10 cellular contexts compared by ENCODE assay signal in the genomic region with DNA sequence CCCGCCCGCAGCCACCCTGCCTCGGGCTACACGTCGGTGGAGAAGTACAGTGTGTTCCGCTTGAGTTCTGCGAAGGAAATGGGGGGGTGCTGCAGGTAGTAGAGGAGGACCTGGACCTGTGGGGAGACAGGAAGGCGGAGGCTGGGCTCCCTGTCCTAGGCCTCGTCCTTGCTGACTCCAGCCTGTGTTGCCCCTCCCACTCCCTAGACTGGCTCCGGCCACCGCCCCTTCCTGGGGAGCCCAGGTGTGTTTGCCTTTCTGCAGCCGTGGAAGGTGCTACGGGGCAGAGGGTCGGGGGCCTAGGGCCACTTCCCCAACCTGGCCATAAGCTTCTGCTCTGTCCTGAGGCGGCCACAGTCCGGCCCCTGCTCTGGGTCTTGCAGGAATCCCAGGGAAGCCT. TPM values are rescaled to one million over a fixed set of nuclear protein-coding genes. Genes with fewer than 3 reads are reported as not detected.
DNase-seq lines count a peak whose midpoint lies in the region; ATAC-seq and TF ChIP-seq lines count a peak whose summit lies in the region.
"Had no signal": no experiment of that assay in that cellular context is flagged by ENCODE, and none has a peak within 500 bp of the region (broad histone marks: within the 10 kb centered on the region; RNA-seq: fewer than 3 reads in every experiment).

No MANE protein-coding gene starts in this region.

- BruUV-seq in PC-3 (replicated peaks; lab: Mats Ljungman, UMichigan): no TSS peak

- H3K4me3 ChIP-seq in endodermal cell (ENCODE audit: low read length) (no peak overlapping the region), muscle layer of colon (ENCODE audit: low read depth in 1 of 2, low read length in 2 of 2) (peak overlapping the region in 1 of 2 donors; percentile 38), transverse colon (no peak overlapping the region), PC-3 (ENCODE audit: low read length) (no peak overlapping the region)

- DNase-seq in activated T-cell treated with anti-CD3 and anti-CD28 coated beads, Interleukin-2, amount 50 U/mL, for 24 hours: no peak
- no peak for DNase-seq in activated T-cell treated with anti-CD3 and anti-CD28 coated beads, Interleukin-2, amount 50 U/mL, for 48 hours
- DNase-seq in endodermal cell: no peak
- DNase-seq in transverse colon: peak; percentile 59
- no peak for DNase-seq in activated CD4-positive, alpha-beta T cell treated with anti-CD3 and anti-CD28 coated beads, Interleukin-2, amount 10 ng/mL, durations not matched to agents 7 days and 5 days
- no peak for DNase-seq in PC-3
- DNase-seq in activated CD8-positive, alpha-beta memory T cell treated with anti-CD3 and anti-CD28 coated beads for 24 hours: no peak
- DNase-seq: KG1 had no signal

- intact Hi-C loops in transverse colon (cut with DNase I; ENCODE audit: low total_unique reads): no loop called here
- intact Hi-C loops in PC-3 (cut with micrococcal nuclease): no loop called here

- peaks cover 78% of the 10 kb centered on the region for H3K36me3 Mint-ChIP-seq in activated T-cell treated with anti-CD3 and anti-CD28 coated beads, Interleukin-2, amount 50 U/mL, for 24 hours (ENCODE audit: low read depth)
- peaks cover 28% of the 10 kb centered on the region for H3K36me3 Mint-ChIP-seq in endodermal cell (ENCODE audit: low read depth)
- H3K36me3 Mint-ChIP-seq in activated CD4-positive, alpha-beta T cell treated with anti-CD3 and anti-CD28 coated beads, Interleukin-2, amount 10 ng/mL, durations not matched to agents 7 days and 5 days (ENCODE audit: low read depth): peaks cover 22% of the 10 kb centered on the region

- peaks cover 10% of the 10 kb centered on the region for H3K4me1 Mint-ChIP-seq in activated T-cell treated with anti-CD3 and anti-CD28 coated beads, Interleukin-2, amount 50 U/mL, for 24 hours (ENCODE audit: low read depth)
- H3K4me1 Mint-ChIP-seq in endodermal cell: no peaks in the 10 kb centered on the region
- H3K4me1 Mint-ChIP-seq in activated CD4-positive, alpha-beta T cell treated with anti-CD3 and anti-CD28 coated beads, Interleukin-2, amount 10 ng/mL, durations not matched to agents 7 days and 5 days: peaks cover 11% of the 10 kb centered on the region

- no peak for ATAC-seq in PC-3

- H3K4me2 ChIP-seq in PC-3 (ENCODE audit: low read length): no peak overlapping the region

- no peak overlapping the region for H3K4me3 Mint-ChIP-seq in activated T-cell treated with anti-CD3 and anti-CD28 coated beads, Interleukin-2, amount 50 U/mL, for 24 hours
- H3K4me3 Mint-ChIP-seq in endodermal cell: no peak overlapping the region
- no peak overlapping the region for H3K4me3 Mint-ChIP-seq in activated CD4-positive, alpha-beta T cell treated with anti-CD3 and anti-CD28 coated beads, Interleukin-2, amount 10 ng/mL, durations not matched to agents 7 days and 5 days
- H3K4me3 Mint-ChIP-seq: stimulated activated naive CD8-positive, alpha-beta T cell treated with anti-CD3 and anti-CD28 coated beads, Interleukin-15, Interleukin-2, amounts not matched to agents 100 ng/mL and 50 ng/mL, for 24 hours had no signal

- H3F3A ChIP-seq in PC-3 (ENCODE audit: low read length, unreplicated experiment): no peaks in the 10 kb centered on the region

- no peaks in the 10 kb centered on the region for H3K9me2 ChIP-seq in PC-3 (replicated peaks; ENCODE audit: low read length)

- H3K9me3 Mint-ChIP-seq in activated T-cell treated with anti-CD3 and anti-CD28 coated beads, Interleukin-2, amount 50 U/mL, for 24 hours: no peaks in the 10 kb centered on the region
- H3K9me3 Mint-ChIP-seq in endodermal cell: no peaks in the 10 kb centered on the region
- no peaks in the 10 kb centered on the region for H3K9me3 Mint-ChIP-seq in activated CD4-positive, alpha-beta T cell treated with anti-CD3 and anti-CD28 coated beads, Interleukin-2, amount 10 ng/mL, durations not matched to agents 7 days and 5 days
- H3K9me3 Mint-ChIP-seq: stimulated activated naive CD8-positive, alpha-beta T cell treated with anti-CD3 and anti-CD28 coated beads, Interleukin-15, Interleukin-2, amounts not matched to agents 100 ng/mL and 50 ng/mL, for 24 hours had no signal

- H3K9me3 ChIP-seq in endodermal cell (ENCODE audit: control insufficient read depth, low read length): no peaks in the 10 kb centered on the region
- H3K9me3 ChIP-seq in muscle layer of colon (ENCODE audit: low read length): no peaks in the 10 kb centered on the region
- no peaks in the 10 kb centered on the region for H3K9me3 ChIP-seq in transverse colon
- H3K9me3 ChIP-seq in PC-3 (ENCODE audit: low read length): no peaks in the 10 kb centered on the region

- TF ChIP-seq CTCF in endodermal cell (conservative IDR thresholded peaks at IDR 0.05) (no peak), transverse colon (IDR thresholded peaks at IDR 0.05) (no peak), PC-3 (conservative IDR thresholded peaks at IDR 0.05; ENCODE audit: low read depth, low read length) (no peak)

- TF ChIP-seq EP300 in transverse colon (IDR thresholded peaks at IDR 0.05; ENCODE audit: low read depth): no peak

- H3K9ac ChIP-seq in endodermal cell (ENCODE audit: extremely low read depth, low read length, poor library complexity, severe bottlenecking) (no peak overlapping the region), muscle layer of colon (ENCODE audit: low read length) (peak overlapping the region; percentile 14), PC-3 (ENCODE audit: low read length) (no peak overlapping the region)

- H4K20me1 ChIP-seq in PC-3 (ENCODE audit: low read length): no peaks in the 10 kb centered on the region

- H3K79me2 ChIP-seq in PC-3 (ENCODE audit: low read length): no peaks in the 10 kb centered on the region

- TF ChIP-seq POLR2A in transverse colon (IDR thresholded peaks at IDR 0.05): no peak

- CTCF ChIA-PET in activated CD4-positive, alpha-beta T cell treated with anti-CD3 and anti-CD28 coated beads, Interleukin-2, amount 10 ng/mL, durations not matched to agents 7 days and 5 days (lab: Charles Lee): no interaction called here
- CTCF ChIA-PET in PC-3 (lab: Charles Lee): no interaction called here

- H3K36me3 ChIP-seq in endodermal cell (ENCODE audit: control insufficient read depth, insufficient read depth, low read length) (peaks cover 41% of the 10 kb centered on the region), muscle layer of colon (ENCODE audit: insufficient read depth, low read length) (peaks cover 74% of the 10 kb centered on the region), transverse colon (peaks cover 0 to 41% (median 9%) of the 10 kb centered on the region in 4 donors), PC-3 (ENCODE audit: low read depth, low read length) (peaks cover 9% of the 10 kb centered on the region; the same call in 1 of the 2 replicates)

- H3K27me3 ChIP-seq in endodermal cell (ENCODE audit: control insufficient read depth, insufficient read depth, low read length, poor library complexity, severe bottlenecking) (no peaks in the 10 kb centered on the region), muscle layer of colon (ENCODE audit: control insufficient read depth in 1 of 2, insufficient read depth in 2 of 2, low read length in 2 of 2) (no peaks in the 10 kb centered on the region), transverse colon (no peaks in the 10 kb centered on the region), PC-3 (ENCODE audit: low read length) (no peaks in the 10 kb centered on the region)

- H3K27ac Mint-ChIP-seq in activated T-cell treated with anti-CD3 and anti-CD28 coated beads, Interleukin-2, amount 50 U/mL, for 24 hours: peak overlapping the region; percentile 74
- H3K27ac Mint-ChIP-seq in endodermal cell: peak overlapping the region; percentile 74
- no peak overlapping the region for H3K27ac Mint-ChIP-seq in activated CD4-positive, alpha-beta T cell treated with anti-CD3 and anti-CD28 coated beads, Interleukin-2, amount 10 ng/mL, durations not matched to agents 7 days and 5 days
- H3K27ac Mint-ChIP-seq: stimulated activated naive CD8-positive, alpha-beta T cell treated with anti-CD3 and anti-CD28 coated beads, Interleukin-15, Interleukin-2, amounts not matched to agents 100 ng/mL and 50 ng/mL, for 24 hours had no signal

- 91 to 94% methylated on average over 9 to 16 of the region's 16 CpGs for WGBS in endodermal cell (ENCODE audit: insufficient coverage in 1 of 2, insufficient read length in 1 of 2), 2 experiments
- WGBS in transverse colon (ENCODE audit: low coverage in 1 of 2), 2 donors: 62% methylated on average over 14 of the region's 16 CpGs; no CpG with 5 or more reads in 1 of the 2 donors

- no peaks in the 10 kb centered on the region for H3K27me3 Mint-ChIP-seq in activated T-cell treated with anti-CD3 and anti-CD28 coated beads, Interleukin-2, amount 50 U/mL, for 24 hours
- no peaks in the 10 kb centered on the region for H3K27me3 Mint-ChIP-seq in endodermal cell (ENCODE audit: insufficient read depth)
- H3K27me3 Mint-ChIP-seq in activated CD4-positive, alpha-beta T cell treated with anti-CD3 and anti-CD28 coated beads, Interleukin-2, amount 10 ng/mL, durations not matched to agents 7 days and 5 days: no peaks in the 10 kb centered on the region
- H3K27me3 Mint-ChIP-seq: stimulated activated naive CD8-positive, alpha-beta T cell treated with anti-CD3 and anti-CD28 coated beads, Interleukin-15, Interleukin-2, amounts not matched to agents 100 ng/mL and 50 ng/mL, for 24 hours had no signal

- in situ Hi-C loops in transverse colon (cut with MboI; ENCODE audit: low pct_ligation_motif_present in 1 of 4, low pct_unique_long_range_greater_than_20kb in 1 of 4, low sequenced_read_pairs in 3 of 4): no loop called here

- POLR2A ChIA-PET in activated CD4-positive, alpha-beta T cell treated with anti-CD3 and anti-CD28 coated beads, Interleukin-2, amount 10 ng/mL, durations not matched to agents 7 days and 5 days (lab: Charles Lee): no interaction called here
- POLR2A ChIA-PET in PC-3 (lab: Charles Lee; ENCODE audit: unreplicated experiment): no interaction called here

- H3K27ac ChIP-seq in endodermal cell (ENCODE audit: low read depth, low read length) (no peak overlapping the region), muscle layer of colon (ENCODE audit: low read depth, low read length) (peak overlapping the region; percentile 75), transverse colon (peak overlapping the region; percentile 59 to 86 (median 74)), PC-3 (ENCODE audit: low read length) (no peak overlapping the region)

- no peak overlapping the region for H2AFZ ChIP-seq in PC-3 (ENCODE audit: low read length)

- H3K4me1 ChIP-seq in endodermal cell (ENCODE audit: control insufficient read depth, insufficient read depth, low read length) (peaks cover 11% of the 10 kb centered on the region), muscle layer of colon (ENCODE audit: insufficient read depth, low read length) (peaks cover 49% of the 10 kb centered on the region), transverse colon (peaks cover 21 to 49% (median 36%) of the 10 kb centered on the region in 4 donors), PC-3 (ENCODE audit: insufficient read depth, low read length) (no peaks in the 10 kb centered on the region)

RNA-seq across cellular contexts. Expression of a gene that starts 9.1 kb away (rescaled TPM):
- total RNA-seq in endodermal cell: 10 to 100 TPM; 13.6 to 14.6 TPM
- 13.7 TPM for polyA plus RNA-seq in endodermal cell (2013, experiment 1 of 2)
- polyA plus RNA-seq in endodermal cell (2013, experiment 2 of 2): 11.9 TPM
- 10 to 100 TPM; 10.5 to 17.6 (median 12.1) TPM for total RNA-seq in transverse colon
- 1 to 10 TPM; 8.4 to 9.2 TPM for total RNA-seq in activated CD4-positive, alpha-beta T cell treated with anti-CD3 and anti-CD28 coated beads, Interleukin-2, amount 10 ng/mL, durations not matched to agents 7 days and 5 days
- 17.2 and 17.7 TPM in 2 replicates for total RNA-seq in PC-3 (2014; rRNA removed)

RNA-seq across cellular contexts. Expression of a gene that starts 26.5 kb away (rescaled TPM):
- total RNA-seq in endodermal cell (100 to 1,000 TPM; 124 to 201 TPM), transverse colon (100 to 1,000 TPM in 1 of 4 donors, 10 to 100 TPM in 3; 10.6 to 222 (median 13.8) TPM), PC-3 (2014; rRNA removed) (20.8 and 25.6 TPM in 2 replicates)
- polyA plus RNA-seq in endodermal cell (2013, experiment 1 of 2): 132 TPM
- 112 TPM for polyA plus RNA-seq in endodermal cell (2013, experiment 2 of 2)
- under 1 TPM; 0.22 to 0.65 TPM for total RNA-seq in activated CD4-positive, alpha-beta T cell treated with anti-CD3 and anti-CD28 coated beads, Interleukin-2, amount 10 ng/mL, durations not matched to agents 7 days and 5 days

Comparison
In these comparisons a context has a peak if more than half of its experiments do, and no peak if none do; other contexts are left out.
1. H3K27ac ChIP-seq: peak in muscle layer of colon (single experiment) and transverse colon (4 of 4); none in endodermal cell (single experiment) and PC-3 (single experiment).
2. RNA of a gene that starts 26.5 kb away (total RNA-seq): 124 to 201 TPM in endodermal cell, 20.8 to 25.6 TPM in PC-3 and 10.6 to 222 TPM in transverse colon; 0.22 to 0.65 TPM in activated CD4-positive, alpha-beta T cell treated with anti-CD3 and anti-CD28 coated beads, Interleukin-2, amount 10 ng/mL, durations not matched to agents 7 days and 5 days; every median in the first group is over 4 times any median in the second.